3 cellular contexts compared by ENCODE assay signal in genomic region chr1:10992004-10992403, GRCh38. TPM values are rescaled to one million over a fixed set of nuclear protein-coding genes. Genes with fewer than 3 reads are reported as not detected.
"Had no signal": no experiment of that assay in that cellular context is flagged by ENCODE, and none has a peak within 500 bp of the region (broad histone marks: within the 10 kb centered on the region; RNA-seq: fewer than 3 reads in every experiment).

No MANE protein-coding gene starts in this region.

RNA-seq across cellular contexts. Expression of gene MASP2, which starts 55.0 kb away (rescaled TPM):
- total RNA-seq: LHCN-M2, M059J, NCI-H460 had no signal
